10 cellular contexts compared by ENCODE assay signal in the genomic region with DNA sequence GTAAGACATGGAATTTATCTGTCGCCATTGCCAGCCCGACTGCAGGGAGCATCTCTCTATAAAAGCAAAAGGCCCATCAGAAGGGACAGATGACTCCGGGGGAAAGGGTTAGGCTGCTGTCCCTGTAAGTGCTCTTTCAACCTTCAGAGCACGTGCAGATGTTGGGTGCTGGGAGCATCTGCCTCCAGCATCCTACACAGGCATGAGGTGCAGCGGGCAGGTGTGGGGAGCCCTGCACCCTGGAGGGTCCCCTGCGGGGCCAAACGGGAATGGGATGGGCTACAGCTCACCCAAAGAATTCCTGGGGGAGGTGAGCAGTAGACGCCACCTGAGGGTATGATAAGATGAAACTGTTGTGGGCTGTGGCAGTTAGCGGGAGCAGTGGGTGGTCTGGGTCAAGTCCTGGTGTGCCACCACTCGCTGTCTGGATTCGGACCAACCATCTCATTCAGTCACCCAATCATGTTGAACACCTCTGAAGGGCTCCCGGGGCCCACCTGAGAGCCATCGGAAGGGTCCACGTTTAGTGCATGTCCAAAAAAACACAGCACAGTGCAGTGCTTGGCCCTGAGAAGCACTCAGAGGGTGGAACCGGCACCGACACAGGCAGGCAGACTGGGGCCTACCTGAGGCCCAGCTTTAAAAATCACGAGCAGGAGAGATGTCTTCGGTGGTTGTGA. TPM values are rescaled to one million over a fixed set of nuclear protein-coding genes. Genes with fewer than 3 reads are reported as not detected.
DNase-seq lines count a peak whose midpoint lies in the region; ATAC-seq lines count a peak whose summit lies in the region.
"Had no signal": no experiment of that assay in that cellular context is flagged by ENCODE, and none has a peak within 500 bp of the region (broad histone marks: within the 10 kb centered on the region; RNA-seq: fewer than 3 reads in every experiment).

No MANE protein-coding gene starts in this region.

- H3K27ac ChIP-seq in CD8-positive, alpha-beta memory T cell (ENCODE audit: low read depth, low read length), result no peak overlapping the region
- no peak overlapping the region for H3K27ac ChIP-seq in muscle layer of colon (ENCODE audit: low read depth, low read length)

- H3K36me3 ChIP-seq in CD8-positive, alpha-beta memory T cell (ENCODE audit: insufficient read depth, low read length), result peaks cover 29% of the 10 kb centered on the region
- peaks cover 56% of the 10 kb centered on the region for H3K36me3 ChIP-seq in muscle layer of colon (ENCODE audit: insufficient read depth, low read length)

- H3K9me3 ChIP-seq in CD8-positive, alpha-beta memory T cell (ENCODE audit: low read length), result no peaks in the 10 kb centered on the region
- no peaks in the 10 kb centered on the region for H3K9me3 ChIP-seq in muscle layer of colon (ENCODE audit: low read length)

- H3K4me1 Mint-ChIP-seq in CD8-positive, alpha-beta memory T cell, result peaks cover 66 to 79% (median 68%) of the 10 kb centered on the region in 3 donors
- H3K4me1 Mint-ChIP-seq in activated T-helper 1 cell treated with anti-CD3 and anti-CD28 coated beads, Interleukin-12 subunit alpha, Interleukin-12 subunit beta, Interleukin-2, Interleukin-4 antibody, amounts not matched to agents 30 ng/mL and 10 ng/mL and 1 ng/mL, durations not matched to agents 14 hours and 24 hours and 36 hours (ENCODE audit: low read depth), result peaks cover 61% of the 10 kb centered on the region

- POLR2A ChIA-PET in CD8-positive, alpha-beta memory T cell (lab: Charles Lee), result no interaction called here

- H3K27me3 Mint-ChIP-seq in CD8-positive, alpha-beta memory T cell, result peaks cover 0 to 3% of the 10 kb centered on the region in 2 donors
- H3K27me3 Mint-ChIP-seq in activated T-helper 1 cell treated with anti-CD3 and anti-CD28 coated beads, Interleukin-12 subunit alpha, Interleukin-12 subunit beta, Interleukin-2, Interleukin-4 antibody, amounts not matched to agents 30 ng/mL and 10 ng/mL and 1 ng/mL, durations not matched to agents 14 hours and 24 hours and 36 hours (ENCODE audit: insufficient read depth), result peaks cover 2% of the 10 kb centered on the region

- CTCF ChIA-PET in CD8-positive, alpha-beta memory T cell (lab: Charles Lee), result no interaction called here

- H3K27ac Mint-ChIP-seq in CD8-positive, alpha-beta memory T cell, result peak overlapping the region in 3 of 8 donors; percentile 55 to 82 (median 58)
- no peak overlapping the region for H3K27ac Mint-ChIP-seq in activated T-helper 1 cell treated with anti-CD3 and anti-CD28 coated beads, Interleukin-12 subunit alpha, Interleukin-12 subunit beta, Interleukin-2, Interleukin-4 antibody, amounts not matched to agents 30 ng/mL and 10 ng/mL and 1 ng/mL, durations not matched to agents 14 hours and 24 hours and 36 hours

- H3K4me1 ChIP-seq in CD8-positive, alpha-beta memory T cell (ENCODE audit: insufficient read depth, low read length), result peaks cover 51% of the 10 kb centered on the region
- H3K4me1 ChIP-seq in muscle layer of colon (ENCODE audit: insufficient read depth, low read length), result peaks cover 55% of the 10 kb centered on the region

- H3K4me3 Mint-ChIP-seq in CD8-positive, alpha-beta memory T cell, result peak overlapping the region in 4 of 7 donors; percentile 41 to 69 (median 48)
- H3K4me3 Mint-ChIP-seq in activated T-helper 1 cell treated with anti-CD3 and anti-CD28 coated beads, Interleukin-12 subunit alpha, Interleukin-12 subunit beta, Interleukin-2, Interleukin-4 antibody, amounts not matched to agents 30 ng/mL and 10 ng/mL and 1 ng/mL, durations not matched to agents 14 hours and 24 hours and 36 hours, result peak overlapping the region; percentile 22

- peaks cover 0 to 79% (median 2%) of the 10 kb centered on the region in 3 donors for H3K36me3 Mint-ChIP-seq in CD8-positive, alpha-beta memory T cell
- H3K36me3 Mint-ChIP-seq in activated T-helper 1 cell treated with anti-CD3 and anti-CD28 coated beads, Interleukin-12 subunit alpha, Interleukin-12 subunit beta, Interleukin-2, Interleukin-4 antibody, amounts not matched to agents 30 ng/mL and 10 ng/mL and 1 ng/mL, durations not matched to agents 14 hours and 24 hours and 36 hours (ENCODE audit: low read depth), result peaks cover 16% of the 10 kb centered on the region

- H3K27me3 ChIP-seq in CD8-positive, alpha-beta memory T cell (ENCODE audit: insufficient read depth, low read length, poor library complexity, severe bottlenecking), result no peaks in the 10 kb centered on the region
- H3K27me3 ChIP-seq in muscle layer of colon (ENCODE audit: control insufficient read depth in 1 of 2, insufficient read depth in 2 of 2, low read length in 2 of 2), result no peaks in the 10 kb centered on the region

- H3K9ac ChIP-seq in muscle layer of colon (ENCODE audit: low read length), result peak overlapping the region; percentile 29

- intact Hi-C loops in activated T-helper 1 cell treated with anti-CD3 and anti-CD28 coated beads, Interleukin-12 subunit alpha, Interleukin-12 subunit beta, Interleukin-2, Interleukin-4 antibody, amounts not matched to agents 30 ng/mL and 10 ng/mL and 1 ng/mL, durations not matched to agents 14 hours and 24 hours and 36 hours (cut with micrococcal nuclease), result loop anchor here (5.0 kb wide), 2 partner anchors 727 to 842 kb away; a partner anchor contains a TSS

- DNase-seq in CD8-positive, alpha-beta memory T cell, result no peak
- DNase-seq in activated T-helper 1 cell treated with anti-CD3 and anti-CD28 coated beads, Interleukin-12 subunit alpha, Interleukin-12 subunit beta, Interleukin-2, Interleukin-4 antibody, amounts not matched to agents 30 ng/mL and 10 ng/mL and 1 ng/mL, durations not matched to agents 14 hours and 24 hours and 36 hours (ENCODE audit: low spot score), result no peak
- DNase-seq in NCI-H526 treated with DMSO at 0.1 percent for 48 hours (lab: John Stamatoyannopoulos, UW) (no peak), hippocampal formation (lab: John Stamatoyannopoulos, UW) (no peak)
- DNase-seq: NCI-H2081 treated with DMSO at 0.1 percent for 48 hours; right cardiac atrium; stimulated activated naive CD4-positive, alpha-beta T cell had no signal

- ATAC-seq in HG03097 (IDR thresholded peaks at IDR 0.05; ENCODE audit: low FRiP score, unreplicated experiment), result no peak
- ATAC-seq: HCT116, right cardiac atrium had no signal

- H3K4me3 ChIP-seq in CD8-positive, alpha-beta memory T cell (ENCODE audit: low read length), result no peak overlapping the region
- H3K4me3 ChIP-seq in muscle layer of colon (ENCODE audit: low read depth in 1 of 2, low read length in 2 of 2), result peak overlapping the region in 1 of 2 donors; percentile 17

- no peaks in the 10 kb centered on the region for H3K9me3 Mint-ChIP-seq in CD8-positive, alpha-beta memory T cell
- H3K9me3 Mint-ChIP-seq in activated T-helper 1 cell treated with anti-CD3 and anti-CD28 coated beads, Interleukin-12 subunit alpha, Interleukin-12 subunit beta, Interleukin-2, Interleukin-4 antibody, amounts not matched to agents 30 ng/mL and 10 ng/mL and 1 ng/mL, durations not matched to agents 14 hours and 24 hours and 36 hours, result no peaks in the 10 kb centered on the region

RNA-seq across cellular contexts. Expression of a gene that starts 3.8 kb away (rescaled TPM):
- 10 to 100 TPM; 26.7 to 26.9 TPM for total RNA-seq in CD8-positive, alpha-beta memory T cell
- 4.9 TPM for polyA plus RNA-seq in CD8-positive, alpha-beta memory T cell
- total RNA-seq in activated T-helper 1 cell treated with anti-CD3 and anti-CD28 coated beads, Interleukin-12 subunit alpha, Interleukin-12 subunit beta, Interleukin-2, Interleukin-4 antibody, amounts not matched to agents 30 ng/mL and 10 ng/mL and 1 ng/mL, durations not matched to agents 14 hours and 24 hours and 36 hours, result 18.7 and 19.2 TPM in 2 replicates

RNA-seq across cellular contexts. Expression of a gene that starts 4.1 kb away (rescaled TPM):
- 10 to 100 TPM; 69.7 to 72.8 TPM for total RNA-seq in CD8-positive, alpha-beta memory T cell
- 21.7 TPM for polyA plus RNA-seq in CD8-positive, alpha-beta memory T cell
- 75.2 and 87.2 TPM in 2 replicates for total RNA-seq in activated T-helper 1 cell treated with anti-CD3 and anti-CD28 coated beads, Interleukin-12 subunit alpha, Interleukin-12 subunit beta, Interleukin-2, Interleukin-4 antibody, amounts not matched to agents 30 ng/mL and 10 ng/mL and 1 ng/mL, durations not matched to agents 14 hours and 24 hours and 36 hours

RNA-seq across cellular contexts. Expression of a gene that starts 44.4 kb away (rescaled TPM):
- total RNA-seq in CD8-positive, alpha-beta memory T cell, result 10 to 100 TPM; 42.4 to 43.8 TPM
- polyA plus RNA-seq in CD8-positive, alpha-beta memory T cell, result 28.8 TPM
- total RNA-seq in activated T-helper 1 cell treated with anti-CD3 and anti-CD28 coated beads, Interleukin-12 subunit alpha, Interleukin-12 subunit beta, Interleukin-2, Interleukin-4 antibody, amounts not matched to agents 30 ng/mL and 10 ng/mL and 1 ng/mL, durations not matched to agents 14 hours and 24 hours and 36 hours, result 51.5 and 56.2 TPM in 2 replicates

RNA-seq across cellular contexts. Expression of a gene that starts 58.4 kb away (rescaled TPM):
- 1 to 10 TPM; 5.5 to 5.6 TPM for total RNA-seq in CD8-positive, alpha-beta memory T cell
- 14.1 TPM for polyA plus RNA-seq in CD8-positive, alpha-beta memory T cell
- 5.8 and 7.0 TPM in 2 replicates for total RNA-seq in activated T-helper 1 cell treated with anti-CD3 and anti-CD28 coated beads, Interleukin-12 subunit alpha, Interleukin-12 subunit beta, Interleukin-2, Interleukin-4 antibody, amounts not matched to agents 30 ng/mL and 10 ng/mL and 1 ng/mL, durations not matched to agents 14 hours and 24 hours and 36 hours

RNA-seq across cellular contexts. Expression of a gene that starts 58.7 kb away (rescaled TPM):
- total RNA-seq in CD8-positive, alpha-beta memory T cell, result not detected
- polyA plus RNA-seq in CD8-positive, alpha-beta memory T cell, result not detected
- 0.17 TPM in 1 of 2 replicates, not detected in the other for total RNA-seq in activated T-helper 1 cell treated with anti-CD3 and anti-CD28 coated beads, Interleukin-12 subunit alpha, Interleukin-12 subunit beta, Interleukin-2, Interleukin-4 antibody, amounts not matched to agents 30 ng/mL and 10 ng/mL and 1 ng/mL, durations not matched to agents 14 hours and 24 hours and 36 hours
- total RNA-seq: right cardiac atrium had no signal
- polyA plus RNA-seq: right cardiac atrium had no signal
